In the genomic region with DNA sequence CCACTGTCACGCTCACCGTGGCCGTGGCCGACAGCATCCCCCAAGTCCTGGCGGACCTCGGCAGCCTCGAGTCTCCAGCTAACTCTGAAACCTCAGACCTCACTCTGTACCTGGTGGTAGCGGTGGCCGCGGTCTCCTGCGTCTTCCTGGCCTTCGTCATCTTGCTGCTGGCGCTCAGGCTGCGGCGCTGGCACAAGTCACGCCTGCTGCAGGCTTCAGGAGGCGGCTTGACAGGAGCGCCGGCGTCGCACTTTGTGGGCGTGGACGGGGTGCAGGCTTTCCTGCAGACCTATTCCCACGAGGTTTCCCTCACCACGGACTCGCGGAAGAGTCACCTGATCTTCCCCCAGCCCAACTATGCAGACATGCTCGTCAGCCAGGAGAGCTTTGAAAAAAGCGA, we compare ENCODE assay signal across 1 cellular context. TPM values are rescaled to one million over a fixed set of nuclear protein-coding genes. Genes with fewer than 3 reads are reported as not detected.
"Had no signal": no experiment of that assay in that cellular context is flagged by ENCODE, and none has a peak within 500 bp of the region (broad histone marks: within the 10 kb centered on the region; RNA-seq: fewer than 3 reads in every experiment).

No MANE protein-coding gene starts in this region.

RNA-seq across cellular contexts. Expression of gene PCDHGA12, which starts 2.4 kb away (rescaled TPM):
- total RNA-seq: M059J had no signal
